ENCODE assay signal across 1 cellular context in the genomic region with DNA sequence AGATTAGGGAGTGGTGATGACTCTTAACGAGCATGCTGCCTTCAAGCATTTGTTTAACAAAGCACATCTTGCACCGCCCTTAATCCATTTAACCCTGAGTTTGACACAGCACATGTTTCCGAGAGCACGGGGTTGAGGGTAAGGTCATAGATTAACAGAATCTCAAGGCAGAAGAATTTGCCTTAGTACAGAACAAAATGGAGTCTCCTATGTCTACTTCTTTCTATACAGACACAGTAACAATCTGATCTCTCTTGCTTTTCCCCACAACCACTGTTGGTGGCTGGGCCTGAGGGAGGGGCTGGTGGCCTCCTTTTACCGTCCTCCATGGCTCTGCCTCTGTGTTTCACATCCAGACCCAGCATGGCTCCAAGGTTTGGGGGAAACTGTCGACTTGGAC.
TF ChIP-seq lines count a peak whose summit lies in the region.
"Not testable (repeated sequence)": the region's sequence is repeated elsewhere in the genome, so short reads cannot be mapped to it uniquely, and the experiment has no call there.

No MANE protein-coding gene starts in this region.

TF ChIP-seq in K562, 482 proteins besides CTCF, POLR2A, EP300 and RAD21 (continued from another document and continues in another):
- TF ChIP-seq, protein P1, sequence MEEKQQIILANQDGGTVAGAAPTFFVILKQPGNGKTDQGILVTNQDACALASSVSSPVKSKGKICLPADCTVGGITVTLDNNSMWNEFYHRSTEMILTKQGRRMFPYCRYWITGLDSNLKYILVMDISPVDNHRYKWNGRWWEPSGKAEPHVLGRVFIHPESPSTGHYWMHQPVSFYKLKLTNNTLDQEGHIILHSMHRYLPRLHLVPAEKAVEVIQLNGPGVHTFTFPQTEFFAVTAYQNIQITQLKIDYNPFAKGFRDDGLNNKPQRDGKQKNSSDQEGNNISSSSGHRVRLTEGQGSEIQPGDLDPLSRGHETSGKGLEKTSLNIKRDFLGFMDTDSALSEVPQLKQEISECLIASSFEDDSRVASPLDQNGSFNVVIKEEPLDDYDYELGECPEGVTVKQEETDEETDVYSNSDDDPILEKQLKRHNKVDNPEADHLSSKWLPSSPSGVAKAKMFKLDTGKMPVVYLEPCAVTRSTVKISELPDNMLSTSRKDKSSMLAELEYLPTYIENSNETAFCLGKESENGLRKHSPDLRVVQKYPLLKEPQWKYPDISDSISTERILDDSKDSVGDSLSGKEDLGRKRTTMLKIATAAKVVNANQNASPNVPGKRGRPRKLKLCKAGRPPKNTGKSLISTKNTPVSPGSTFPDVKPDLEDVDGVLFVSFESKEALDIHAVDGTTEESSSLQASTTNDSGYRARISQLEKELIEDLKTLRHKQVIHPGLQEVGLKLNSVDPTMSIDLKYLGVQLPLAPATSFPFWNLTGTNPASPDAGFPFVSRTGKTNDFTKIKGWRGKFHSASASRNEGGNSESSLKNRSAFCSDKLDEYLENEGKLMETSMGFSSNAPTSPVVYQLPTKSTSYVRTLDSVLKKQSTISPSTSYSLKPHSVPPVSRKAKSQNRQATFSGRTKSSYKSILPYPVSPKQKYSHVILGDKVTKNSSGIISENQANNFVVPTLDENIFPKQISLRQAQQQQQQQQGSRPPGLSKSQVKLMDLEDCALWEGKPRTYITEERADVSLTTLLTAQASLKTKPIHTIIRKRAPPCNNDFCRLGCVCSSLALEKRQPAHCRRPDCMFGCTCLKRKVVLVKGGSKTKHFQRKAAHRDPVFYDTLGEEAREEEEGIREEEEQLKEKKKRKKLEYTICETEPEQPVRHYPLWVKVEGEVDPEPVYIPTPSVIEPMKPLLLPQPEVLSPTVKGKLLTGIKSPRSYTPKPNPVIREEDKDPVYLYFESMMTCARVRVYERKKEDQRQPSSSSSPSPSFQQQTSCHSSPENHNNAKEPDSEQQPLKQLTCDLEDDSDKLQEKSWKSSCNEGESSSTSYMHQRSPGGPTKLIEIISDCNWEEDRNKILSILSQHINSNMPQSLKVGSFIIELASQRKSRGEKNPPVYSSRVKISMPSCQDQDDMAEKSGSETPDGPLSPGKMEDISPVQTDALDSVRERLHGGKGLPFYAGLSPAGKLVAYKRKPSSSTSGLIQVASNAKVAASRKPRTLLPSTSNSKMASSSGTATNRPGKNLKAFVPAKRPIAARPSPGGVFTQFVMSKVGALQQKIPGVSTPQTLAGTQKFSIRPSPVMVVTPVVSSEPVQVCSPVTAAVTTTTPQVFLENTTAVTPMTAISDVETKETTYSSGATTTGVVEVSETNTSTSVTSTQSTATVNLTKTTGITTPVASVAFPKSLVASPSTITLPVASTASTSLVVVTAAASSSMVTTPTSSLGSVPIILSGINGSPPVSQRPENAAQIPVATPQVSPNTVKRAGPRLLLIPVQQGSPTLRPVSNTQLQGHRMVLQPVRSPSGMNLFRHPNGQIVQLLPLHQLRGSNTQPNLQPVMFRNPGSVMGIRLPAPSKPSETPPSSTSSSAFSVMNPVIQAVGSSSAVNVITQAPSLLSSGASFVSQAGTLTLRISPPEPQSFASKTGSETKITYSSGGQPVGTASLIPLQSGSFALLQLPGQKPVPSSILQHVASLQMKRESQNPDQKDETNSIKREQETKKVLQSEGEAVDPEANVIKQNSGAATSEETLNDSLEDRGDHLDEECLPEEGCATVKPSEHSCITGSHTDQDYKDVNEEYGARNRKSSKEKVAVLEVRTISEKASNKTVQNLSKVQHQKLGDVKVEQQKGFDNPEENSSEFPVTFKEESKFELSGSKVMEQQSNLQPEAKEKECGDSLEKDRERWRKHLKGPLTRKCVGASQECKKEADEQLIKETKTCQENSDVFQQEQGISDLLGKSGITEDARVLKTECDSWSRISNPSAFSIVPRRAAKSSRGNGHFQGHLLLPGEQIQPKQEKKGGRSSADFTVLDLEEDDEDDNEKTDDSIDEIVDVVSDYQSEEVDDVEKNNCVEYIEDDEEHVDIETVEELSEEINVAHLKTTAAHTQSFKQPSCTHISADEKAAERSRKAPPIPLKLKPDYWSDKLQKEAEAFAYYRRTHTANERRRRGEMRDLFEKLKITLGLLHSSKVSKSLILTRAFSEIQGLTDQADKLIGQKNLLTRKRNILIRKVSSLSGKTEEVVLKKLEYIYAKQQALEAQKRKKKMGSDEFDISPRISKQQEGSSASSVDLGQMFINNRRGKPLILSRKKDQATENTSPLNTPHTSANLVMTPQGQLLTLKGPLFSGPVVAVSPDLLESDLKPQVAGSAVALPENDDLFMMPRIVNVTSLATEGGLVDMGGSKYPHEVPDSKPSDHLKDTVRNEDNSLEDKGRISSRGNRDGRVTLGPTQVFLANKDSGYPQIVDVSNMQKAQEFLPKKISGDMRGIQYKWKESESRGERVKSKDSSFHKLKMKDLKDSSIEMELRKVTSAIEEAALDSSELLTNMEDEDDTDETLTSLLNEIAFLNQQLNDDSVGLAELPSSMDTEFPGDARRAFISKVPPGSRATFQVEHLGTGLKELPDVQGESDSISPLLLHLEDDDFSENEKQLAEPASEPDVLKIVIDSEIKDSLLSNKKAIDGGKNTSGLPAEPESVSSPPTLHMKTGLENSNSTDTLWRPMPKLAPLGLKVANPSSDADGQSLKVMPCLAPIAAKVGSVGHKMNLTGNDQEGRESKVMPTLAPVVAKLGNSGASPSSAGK (IDR thresholded peaks at IDR 0.05) = peak; percentile 88
- peak; percentile 46 to 52; a peak in 2 of 4 replicates for TF ChIP-seq KDM1A (IDR thresholded peaks at IDR 0.05)
- TF ChIP-seq JUND (IDR thresholded peaks at IDR 0.05; ENCODE audit: borderline replicate concordance, low read depth, low read length) = not testable (repeated sequence)
- TF ChIP-seq JUND (tag; IDR thresholded peaks at IDR 0.05; ENCODE audit: borderline replicate concordance, low read depth, low read length) = peak; percentile 23; the same call in 1 of the 3 replicates
- TF ChIP-seq DDX20 (tag; IDR thresholded peaks at IDR 0.05; ENCODE audit: low read depth) = peak; percentile 94
- TF ChIP-seq, protein P2, sequence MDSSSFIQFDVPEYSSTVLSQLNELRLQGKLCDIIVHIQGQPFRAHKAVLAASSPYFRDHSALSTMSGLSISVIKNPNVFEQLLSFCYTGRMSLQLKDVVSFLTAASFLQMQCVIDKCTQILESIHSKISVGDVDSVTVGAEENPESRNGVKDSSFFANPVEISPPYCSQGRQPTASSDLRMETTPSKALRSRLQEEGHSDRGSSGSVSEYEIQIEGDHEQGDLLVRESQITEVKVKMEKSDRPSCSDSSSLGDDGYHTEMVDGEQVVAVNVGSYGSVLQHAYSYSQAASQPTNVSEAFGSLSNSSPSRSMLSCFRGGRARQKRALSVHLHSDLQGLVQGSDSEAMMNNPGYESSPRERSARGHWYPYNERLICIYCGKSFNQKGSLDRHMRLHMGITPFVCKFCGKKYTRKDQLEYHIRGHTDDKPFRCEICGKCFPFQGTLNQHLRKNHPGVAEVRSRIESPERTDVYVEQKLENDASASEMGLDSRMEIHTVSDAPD (CRISPR knock-in tag; IDR thresholded peaks at IDR 0.05) = peak; percentile 83
- peak; percentile 25; the same call in 1 of the 2 replicates for TF ChIP-seq ARID1B (IDR thresholded peaks at IDR 0.05)
- peak; percentile 75; the same call in 1 of the 2 replicates for TF ChIP-seq ZNF79 (CRISPR knock-in tag; IDR thresholded peaks at IDR 0.05; ENCODE audit: low read depth)
- peak; percentile 92 for TF ChIP-seq TEAD2 (tag; IDR thresholded peaks at IDR 0.05)
- peak; percentile 83; the same call in 1 of the 2 replicates for TF ChIP-seq KLF13 (tag; IDR thresholded peaks at IDR 0.05; ENCODE audit: borderline replicate concordance, low read depth)
- peak; percentile 93 for TF ChIP-seq PTTG1 (tag; IDR thresholded peaks at IDR 0.05; ENCODE audit: low read depth)
- TF ChIP-seq, protein P3, sequence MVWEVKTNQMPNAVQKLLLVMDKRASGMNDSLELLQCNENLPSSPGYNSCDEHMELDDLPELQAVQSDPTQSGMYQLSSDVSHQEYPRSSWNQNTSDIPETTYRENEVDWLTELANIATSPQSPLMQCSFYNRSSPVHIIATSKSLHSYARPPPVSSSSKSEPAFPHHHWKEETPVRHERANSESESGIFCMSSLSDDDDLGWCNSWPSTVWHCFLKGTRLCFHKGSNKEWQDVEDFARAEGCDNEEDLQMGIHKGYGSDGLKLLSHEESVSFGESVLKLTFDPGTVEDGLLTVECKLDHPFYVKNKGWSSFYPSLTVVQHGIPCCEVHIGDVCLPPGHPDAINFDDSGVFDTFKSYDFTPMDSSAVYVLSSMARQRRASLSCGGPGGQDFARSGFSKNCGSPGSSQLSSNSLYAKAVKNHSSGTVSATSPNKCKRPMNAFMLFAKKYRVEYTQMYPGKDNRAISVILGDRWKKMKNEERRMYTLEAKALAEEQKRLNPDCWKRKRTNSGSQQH (CRISPR knock-in tag; IDR thresholded peaks at IDR 0.05) = peak; percentile 85
- TF ChIP-seq, protein P4, sequence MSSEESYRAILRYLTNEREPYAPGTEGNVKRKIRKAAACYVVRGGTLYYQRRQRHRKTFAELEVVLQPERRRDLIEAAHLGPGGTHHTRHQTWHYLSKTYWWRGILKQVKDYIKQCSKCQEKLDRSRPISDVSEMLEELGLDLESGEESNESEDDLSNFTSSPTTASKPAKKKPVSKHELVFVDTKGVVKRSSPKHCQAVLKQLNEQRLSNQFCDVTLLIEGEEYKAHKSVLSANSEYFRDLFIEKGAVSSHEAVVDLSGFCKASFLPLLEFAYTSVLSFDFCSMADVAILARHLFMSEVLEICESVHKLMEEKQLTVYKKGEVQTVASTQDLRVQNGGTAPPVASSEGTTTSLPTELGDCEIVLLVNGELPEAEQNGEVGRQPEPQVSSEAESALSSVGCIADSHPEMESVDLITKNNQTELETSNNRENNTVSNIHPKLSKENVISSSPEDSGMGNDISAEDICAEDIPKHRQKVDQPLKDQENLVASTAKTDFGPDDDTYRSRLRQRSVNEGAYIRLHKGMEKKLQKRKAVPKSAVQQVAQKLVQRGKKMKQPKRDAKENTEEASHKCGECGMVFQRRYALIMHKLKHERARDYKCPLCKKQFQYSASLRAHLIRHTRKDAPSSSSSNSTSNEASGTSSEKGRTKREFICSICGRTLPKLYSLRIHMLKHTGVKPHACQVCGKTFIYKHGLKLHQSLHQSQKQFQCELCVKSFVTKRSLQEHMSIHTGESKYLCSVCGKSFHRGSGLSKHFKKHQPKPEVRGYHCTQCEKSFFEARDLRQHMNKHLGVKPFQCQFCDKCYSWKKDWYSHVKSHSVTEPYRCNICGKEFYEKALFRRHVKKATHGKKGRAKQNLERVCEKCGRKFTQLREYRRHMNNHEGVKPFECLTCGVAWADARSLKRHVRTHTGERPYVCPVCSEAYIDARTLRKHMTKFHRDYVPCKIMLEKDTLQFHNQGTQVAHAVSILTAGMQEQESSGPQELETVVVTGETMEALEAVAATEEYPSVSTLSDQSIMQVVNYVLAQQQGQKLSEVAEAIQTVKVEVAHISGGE (CRISPR knock-in tag; IDR thresholded peaks at IDR 0.05) = 0 out of 6 replicates have a peak, but pooled peaks of 1 of the 3 experiments have one; percentile 56
- TF ChIP-seq ZNF134 (CRISPR knock-in tag; conservative IDR thresholded peaks at IDR 0.05) = peak; percentile 72; the same call in 1 of the 2 replicates
- TF ChIP-seq ZNF212 (CRISPR knock-in tag; IDR thresholded peaks at IDR 0.05) = peak; percentile 69; the same call in 1 of the 2 replicates
- peak; percentile 98 for TF ChIP-seq ZNF583 (CRISPR knock-in tag; IDR thresholded peaks at IDR 0.05)
- TF ChIP-seq, protein P5, sequence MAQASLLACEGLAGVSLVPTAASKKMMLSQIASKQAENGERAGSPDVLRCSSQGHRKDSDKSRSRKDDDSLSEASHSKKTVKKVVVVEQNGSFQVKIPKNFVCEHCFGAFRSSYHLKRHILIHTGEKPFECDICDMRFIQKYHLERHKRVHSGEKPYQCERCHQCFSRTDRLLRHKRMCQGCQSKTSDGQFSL (CRISPR knock-in tag; IDR thresholded peaks at IDR 0.05) = not testable (repeated sequence)
- TF ChIP-seq, protein P5 (tag; IDR thresholded peaks at IDR 0.05) = peak in 1 of 2 experiments; percentile 92; a peak in 2 of 4 replicates
- TF ChIP-seq ZNF57 (CRISPR knock-in tag; IDR thresholded peaks at IDR 0.05) = peak; percentile 84; the same call in 1 of the 2 replicates
- TF ChIP-seq, protein P6, sequence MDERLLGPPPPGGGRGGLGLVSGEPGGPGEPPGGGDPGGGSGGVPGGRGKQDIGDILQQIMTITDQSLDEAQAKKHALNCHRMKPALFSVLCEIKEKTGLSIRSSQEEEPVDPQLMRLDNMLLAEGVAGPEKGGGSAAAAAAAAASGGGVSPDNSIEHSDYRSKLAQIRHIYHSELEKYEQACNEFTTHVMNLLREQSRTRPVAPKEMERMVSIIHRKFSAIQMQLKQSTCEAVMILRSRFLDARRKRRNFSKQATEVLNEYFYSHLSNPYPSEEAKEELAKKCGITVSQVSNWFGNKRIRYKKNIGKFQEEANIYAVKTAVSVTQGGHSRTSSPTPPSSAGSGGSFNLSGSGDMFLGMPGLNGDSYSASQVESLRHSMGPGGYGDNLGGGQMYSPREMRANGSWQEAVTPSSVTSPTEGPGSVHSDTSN (CRISPR knock-in tag; IDR thresholded peaks at IDR 0.05; ENCODE audit: low read depth) = not testable (repeated sequence)
- TF ChIP-seq, protein P6 (tag; conservative IDR thresholded peaks at IDR 0.05; ENCODE audit: low read depth) = peak; percentile 72
- peak; percentile 96 for TF ChIP-seq MEF2D (tag; conservative IDR thresholded peaks at IDR 0.05; ENCODE audit: low read depth)
- TF ChIP-seq ZNF197 (CRISPR knock-in tag; IDR thresholded peaks at IDR 0.05; ENCODE audit: low read depth) = peak; percentile 47; the same call in 1 of the 2 replicates
- peak; percentile 45; the same call in 1 of the 2 replicates for TF ChIP-seq CBFA2T3 (IDR thresholded peaks at IDR 0.05)
- TF ChIP-seq, protein P7, sequence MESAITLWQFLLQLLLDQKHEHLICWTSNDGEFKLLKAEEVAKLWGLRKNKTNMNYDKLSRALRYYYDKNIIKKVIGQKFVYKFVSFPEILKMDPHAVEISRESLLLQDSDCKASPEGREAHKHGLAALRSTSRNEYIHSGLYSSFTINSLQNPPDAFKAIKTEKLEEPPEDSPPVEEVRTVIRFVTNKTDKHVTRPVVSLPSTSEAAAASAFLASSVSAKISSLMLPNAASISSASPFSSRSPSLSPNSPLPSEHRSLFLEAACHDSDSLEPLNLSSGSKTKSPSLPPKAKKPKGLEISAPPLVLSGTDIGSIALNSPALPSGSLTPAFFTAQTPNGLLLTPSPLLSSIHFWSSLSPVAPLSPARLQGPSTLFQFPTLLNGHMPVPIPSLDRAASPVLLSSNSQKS (CRISPR knock-in tag; IDR thresholded peaks at IDR 0.05) = peak; percentile 69; the same call in 1 of the 2 replicates
- TF ChIP-seq TAF7 (tag; IDR thresholded peaks at IDR 0.05) = peak; percentile 80
- peak; percentile 95 for TF ChIP-seq PYGO2 (tag; IDR thresholded peaks at IDR 0.05)
- TF ChIP-seq ZNF75A (CRISPR knock-in tag; IDR thresholded peaks at IDR 0.05) = peak; percentile 64; the same call in 1 of the 2 replicates
